Comparison of ENCODE assay signal across 2 cellular contexts in the genomic region with DNA sequence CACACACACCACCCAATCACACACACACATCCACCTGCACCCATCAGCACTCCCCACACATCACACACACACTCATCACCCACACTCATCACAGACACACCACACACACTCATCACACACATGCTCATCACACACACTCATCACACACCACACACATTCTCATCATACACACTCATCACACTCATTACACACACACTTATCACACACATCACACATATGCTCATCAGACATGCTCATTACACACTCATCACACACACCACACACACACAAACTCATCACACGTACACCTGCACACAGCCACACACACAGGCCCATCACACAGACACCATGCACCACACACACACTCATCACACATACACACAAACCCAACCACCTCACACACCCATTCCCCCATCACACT.
A peak's percentile ranks its signal among the peaks of the same experiment; 100 is the strongest.
TF ChIP-seq lines count a peak whose summit lies in the region.

No MANE protein-coding gene starts in this region.

TF ChIP-seq in HepG2, 621 proteins besides CTCF, POLR2A, EP300 and RAD21:
- TF ChIP-seq KAT2B (IDR thresholded peaks at IDR 0.05; ENCODE audit: borderline replicate concordance, low read depth, low read length), result no peak
- TF ChIP-seq ARNT (IDR thresholded peaks at IDR 0.05), result 0 out of 2 replicates have a peak, but pooled peaks have one; percentile 34
- TF ChIP-seq CREB1 (IDR thresholded peaks at IDR 0.05), result peak; percentile 73; the same call in 1 of the 2 replicates
- no peak for TF ChIP-seq CREB1 (CRISPR knock-in tag; IDR thresholded peaks at IDR 0.05)
- TF ChIP-seq ZNF44 (CRISPR knock-in tag; IDR thresholded peaks at IDR 0.05), result no peak
- 0 out of 2 replicates have a peak, but pooled peaks have one; percentile 40 for TF ChIP-seq PLRG1 (conservative IDR thresholded peaks at IDR 0.05)
- peak; percentile 17; the same call in 1 of the 2 replicates for TF ChIP-seq FOXP1 (IDR thresholded peaks at IDR 0.05)
- no peak for TF ChIP-seq FOXP1 (CRISPR knock-in tag; IDR thresholded peaks at IDR 0.05)
- TF ChIP-seq PRMT3 (CRISPR knock-in tag; IDR thresholded peaks at IDR 0.05; ENCODE audit: borderline replicate concordance, low read depth), result no peak
- TF ChIP-seq LCORL (IDR thresholded peaks at IDR 0.05), result 0 out of 2 replicates have a peak, but pooled peaks have one; percentile 14
- no peak for TF ChIP-seq LCORL (CRISPR knock-in tag; IDR thresholded peaks at IDR 0.05)
- TF ChIP-seq, protein P1, sequence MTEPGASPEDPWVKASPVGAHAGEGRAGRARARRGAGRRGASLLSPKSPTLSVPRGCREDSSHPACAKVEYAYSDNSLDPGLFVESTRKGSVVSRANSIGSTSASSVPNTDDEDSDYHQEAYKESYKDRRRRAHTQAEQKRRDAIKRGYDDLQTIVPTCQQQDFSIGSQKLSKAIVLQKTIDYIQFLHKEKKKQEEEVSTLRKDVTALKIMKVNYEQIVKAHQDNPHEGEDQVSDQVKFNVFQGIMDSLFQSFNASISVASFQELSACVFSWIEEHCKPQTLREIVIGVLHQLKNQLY (CRISPR knock-in tag; IDR thresholded peaks at IDR 0.05), result no peak

TF ChIP-seq in H1, 55 proteins besides CTCF, POLR2A, EP300 and RAD21:
- no peak for TF ChIP-seq EGR1 (IDR thresholded peaks at IDR 0.05; ENCODE audit: borderline replicate concordance, low read depth, low read length)
- no peak for TF ChIP-seq JUN (IDR thresholded peaks at IDR 0.05; ENCODE audit: low read depth, low read length)
- no peak for TF ChIP-seq YY1 (IDR thresholded peaks at IDR 0.05; ENCODE audit: low read depth, low read length)
